Comparison of ENCODE assay signal across 29 cellular contexts in the genomic region with DNA sequence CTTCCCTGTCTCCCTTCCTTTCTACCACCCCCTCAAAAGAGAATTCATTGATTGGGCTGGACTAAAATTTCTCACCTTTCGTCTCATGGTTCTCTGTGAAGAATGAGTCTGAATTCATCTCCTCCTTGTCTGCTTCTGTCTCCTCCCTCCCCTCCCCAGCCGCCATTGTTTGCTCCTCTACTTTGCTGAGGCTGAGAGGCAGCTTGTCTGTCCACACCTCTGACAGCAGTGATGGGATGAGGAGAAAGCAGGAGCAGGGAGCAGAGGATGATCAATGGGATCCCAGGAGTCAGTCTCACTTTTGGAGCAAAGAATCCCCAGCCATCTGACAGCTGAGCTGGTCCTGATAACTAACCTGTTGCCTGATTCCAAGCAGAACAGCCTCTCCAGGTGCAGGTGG. TPM values are rescaled to one million over a fixed set of nuclear protein-coding genes. Genes with fewer than 3 reads are reported as not detected.
DNase-seq lines count a peak whose midpoint lies in the region; ATAC-seq and TF ChIP-seq lines count a peak whose summit lies in the region.
"Had no signal": no experiment of that assay in that cellular context is flagged by ENCODE, and none has a peak within 500 bp of the region (broad histone marks: within the 10 kb centered on the region; RNA-seq: fewer than 3 reads in every experiment).

No MANE protein-coding gene starts in this region.

- H3K4me3 Mint-ChIP-seq in activated CD4-positive, alpha-beta T cell treated with anti-CD3 and anti-CD28 coated beads for 36 hours: no peak overlapping the region
- peak overlapping the region; percentile 13 to 55 (median 48) for H3K4me3 Mint-ChIP-seq in nephron
- no peak overlapping the region for H3K4me3 Mint-ChIP-seq in CD8-positive, alpha-beta T cell
- H3K4me3 Mint-ChIP-seq: dendritic cell treated with granulocyte-macrophage colony-stimulating factor and Interleukin-4, amounts not matched to agents 40 ng/mL and 50 ng/mL, for 4 days had no signal

- H3K9me3 ChIP-seq in CD8-positive, alpha-beta T cell (ENCODE audit: low read length): no peaks in the 10 kb centered on the region
- H3K9me3 ChIP-seq: ascending aorta, lower lobe of right lung had no signal

- H3K27ac Mint-ChIP-seq in activated CD4-positive, alpha-beta T cell treated with anti-CD3 and anti-CD28 coated beads for 36 hours: peak overlapping the region; percentile 38
- peak overlapping the region in 2 of 3 experiments; percentile 41 to 65 for H3K27ac Mint-ChIP-seq in nephron
- H3K27ac Mint-ChIP-seq in CD8-positive, alpha-beta T cell: no peak overlapping the region
- H3K27ac Mint-ChIP-seq: dendritic cell treated with granulocyte-macrophage colony-stimulating factor and Interleukin-4, amounts not matched to agents 40 ng/mL and 50 ng/mL, for 4 days had no signal

- TF ChIP-seq CTCF in nephron (IDR thresholded peaks at IDR 0.05; ENCODE audit: unreplicated experiment in 3 of 3): no peak
- TF ChIP-seq CTCF in CD8-positive, alpha-beta T cell (IDR thresholded peaks at IDR 0.05): no peak

- peaks cover 29% of the 10 kb centered on the region for H3K27me3 Mint-ChIP-seq in activated CD4-positive, alpha-beta T cell treated with anti-CD3 and anti-CD28 coated beads for 36 hours
- peaks cover 76% of the 10 kb centered on the region for H3K27me3 Mint-ChIP-seq in nephron (ENCODE audit: low read depth)
- peaks cover 33% of the 10 kb centered on the region for H3K27me3 Mint-ChIP-seq in CD8-positive, alpha-beta T cell (ENCODE audit: low read depth)

- CTCF ChIA-PET in activated CD4-positive, alpha-beta T cell treated with anti-CD3 and anti-CD28 coated beads for 36 hours (lab: Charles Lee): interaction anchor here (0.6 to 1.8 kb wide), 3 partner anchors 85 to 569 kb away, joined by 3 to 6 read pairs (median 3); no protein-coding TSS in a partner anchor
- CTCF ChIA-PET in CD8-positive, alpha-beta T cell (lab: Charles Lee): interaction anchor here (1.6 kb wide), 1 partner anchor 87 kb away, joined by 5 read pairs; no protein-coding TSS in a partner anchor

- no peak for DNase-seq in activated CD4-positive, alpha-beta T cell treated with anti-CD3 and anti-CD28 coated beads for 36 hours
- no peak for DNase-seq in activated CD4-positive, alpha-beta T cell treated with anti-CD3 and anti-CD28 coated beads, Interleukin-2, amount 50 U/mL, for 4 hours
- DNase-seq in NCI-H2227 treated with DMSO at 0.1 percent for 48 hours (lab: John Stamatoyannopoulos, UW) (peak; percentile 8), DMS79 treated with DMSO at 0.1 percent for 48 hours (lab: John Stamatoyannopoulos, UW) (no peak), GM19240 (ENCODE audit: insufficient read length, low spot score) (no peak), hippocampal formation (lab: John Stamatoyannopoulos, UW) (no peak)
- no peak for DNase-seq in CD8-positive, alpha-beta T cell
- DNase-seq: ACHN; activated CD8-positive, alpha-beta memory T cell treated with anti-CD3 and anti-CD28 coated beads, Interleukin-2, amount 50 U/mL, for 4 hours; central memory CD4-positive, alpha-beta T cell; COR-L47; glutamatergic neuron; lower lobe of right lung; NCI-H1436; NCI-H226; NCI-H774; stimulated activated CD8-positive, alpha-beta memory T cell treated with anti-CD3 and anti-CD28 coated beads, Interleukin-4, amount 100 ng/mL, for 48 hours; WERI-Rb-1 had no signal

- no peak overlapping the region for H3K27ac ChIP-seq in CD8-positive, alpha-beta T cell (ENCODE audit: low read depth, low read length)
- H3K27ac ChIP-seq: ascending aorta, HL-60, lower lobe of right lung, WERI-Rb-1 had no signal

- ATAC-seq in activated CD4-positive, alpha-beta T cell treated with anti-CD3 and anti-CD28 coated beads for 36 hours: no peak
- no peak for ATAC-seq in CD8-positive, alpha-beta T cell
- ATAC-seq: lower lobe of right lung, SK-N-SH treated with all-trans-retinoic acid at 6 μM for 48 hours had no signal

- intact Hi-C loops in activated CD4-positive, alpha-beta T cell treated with anti-CD3 and anti-CD28 coated beads for 36 hours (cut with DNase I, micrococcal nuclease): loop anchor here (5.0 to 10.0 kb wide), 4 partner anchors 84 to 488 kb away; a partner anchor contains a TSS
- intact Hi-C loops in CD8-positive, alpha-beta T cell (cut with DNase I, micrococcal nuclease): loop anchor here in 1 of 2 experiments (10.0 kb wide), 1 partner anchor 562 kb away; no protein-coding TSS in a partner anchor

- no peak overlapping the region for H3K4me3 ChIP-seq in CD8-positive, alpha-beta T cell (ENCODE audit: low read depth, low read length)
- H3K4me3 ChIP-seq: ascending aorta, lower lobe of right lung had no signal

- no peaks in the 10 kb centered on the region for H3K36me3 ChIP-seq in CD8-positive, alpha-beta T cell (ENCODE audit: insufficient read depth, low read length)
- H3K36me3 ChIP-seq: ascending aorta, lower lobe of right lung, WERI-Rb-1 had no signal

- H3K4me1 Mint-ChIP-seq in activated CD4-positive, alpha-beta T cell treated with anti-CD3 and anti-CD28 coated beads for 36 hours: peaks cover 64% of the 10 kb centered on the region
- peaks cover 19% of the 10 kb centered on the region for H3K4me1 Mint-ChIP-seq in nephron
- peaks cover 17% of the 10 kb centered on the region for H3K4me1 Mint-ChIP-seq in CD8-positive, alpha-beta T cell (ENCODE audit: low read depth)

- H3K36me3 Mint-ChIP-seq in activated CD4-positive, alpha-beta T cell treated with anti-CD3 and anti-CD28 coated beads for 36 hours (ENCODE audit: low read depth): no peaks in the 10 kb centered on the region
- H3K36me3 Mint-ChIP-seq in nephron (ENCODE audit: low read depth): no peaks in the 10 kb centered on the region
- no peaks in the 10 kb centered on the region for H3K36me3 Mint-ChIP-seq in CD8-positive, alpha-beta T cell
- H3K36me3 Mint-ChIP-seq: activated naive CD8-positive, alpha-beta T cell had no signal

- H3K4me1 ChIP-seq in CD8-positive, alpha-beta T cell (ENCODE audit: insufficient read depth, low read length): peaks cover 9% of the 10 kb centered on the region

- POLR2A ChIA-PET in activated CD4-positive, alpha-beta T cell treated with anti-CD3 and anti-CD28 coated beads for 36 hours (lab: Charles Lee): no interaction called here
- POLR2A ChIA-PET in CD8-positive, alpha-beta T cell (lab: Charles Lee): no interaction called here

- no peaks in the 10 kb centered on the region for H3K27me3 ChIP-seq in CD8-positive, alpha-beta T cell (ENCODE audit: insufficient read depth, low read length)
- H3K27me3 ChIP-seq: ascending aorta had no signal

- no peaks in the 10 kb centered on the region for H3K9me3 Mint-ChIP-seq in activated CD4-positive, alpha-beta T cell treated with anti-CD3 and anti-CD28 coated beads for 36 hours (ENCODE audit: low read depth)
- no peaks in the 10 kb centered on the region for H3K9me3 Mint-ChIP-seq in nephron
- H3K9me3 Mint-ChIP-seq in CD8-positive, alpha-beta T cell: no peaks in the 10 kb centered on the region
- H3K9me3 Mint-ChIP-seq: activated T-helper 17 cell treated with anti-CD3 and anti-CD28 coated beads, Interleukin-2, amount 50 U/mL, for 72 hours; dendritic cell treated with granulocyte-macrophage colony-stimulating factor and Interleukin-4, amounts not matched to agents 40 ng/mL and 50 ng/mL, for 4 days had no signal

RNA-seq across cellular contexts. Expression of a gene that starts 2.5 kb away (rescaled TPM):
- 10 to 100 TPM in 1 of 2 experiments, 1 to 10 TPM in 1; 9.1 to 14.6 TPM for total RNA-seq in activated CD4-positive, alpha-beta T cell treated with anti-CD3 and anti-CD28 coated beads for 36 hours
- total RNA-seq in CD8-positive, alpha-beta T cell: under 1 TPM; 0.50 to 0.54 TPM
- total RNA-seq: ascending aorta, pulmonary artery endothelial cell had no signal

RNA-seq across cellular contexts. Expression of a gene that starts 16.3 kb away (rescaled TPM):
- total RNA-seq in activated CD4-positive, alpha-beta T cell treated with anti-CD3 and anti-CD28 coated beads for 36 hours: under 1 TPM in 1 of 2 experiments, not detected in 1; 0.11 TPM
- total RNA-seq in CD8-positive, alpha-beta T cell: not detected
- total RNA-seq: activated T-helper 17 cell treated with anti-CD3 and anti-CD28 coated beads, Interleukin-2, amount 50 U/mL, for 72 hours; ascending aorta; LHCN-M2; lower lobe of right lung; mucosa of gallbladder; pulmonary artery endothelial cell; T-helper 2 cell treated with Interferon-gamma antibody and Interleukin-4, amounts not matched to agents 100 ng/mL and 5 ng/mL, for 36 hours had no signal

Comparison
In these comparisons a context has a peak if more than half of its experiments do, and no peak if none do; other contexts are left out.
1. H3K4me3 Mint-ChIP-seq: peak in nephron (3 of 3); none in activated CD4-positive, alpha-beta T cell treated with anti-CD3 and anti-CD28 coated beads for 36 hours (single experiment) and CD8-positive, alpha-beta T cell (single experiment).
2. RNA of a gene that starts 2.5 kb away (total RNA-seq): 9.1 to 14.6 TPM in activated CD4-positive, alpha-beta T cell treated with anti-CD3 and anti-CD28 coated beads for 36 hours; 0.50 to 0.54 TPM in CD8-positive, alpha-beta T cell; every median in the first group is over 4 times any median in the second.